ENCODE assay signal across 1 cellular context in the genomic region with DNA sequence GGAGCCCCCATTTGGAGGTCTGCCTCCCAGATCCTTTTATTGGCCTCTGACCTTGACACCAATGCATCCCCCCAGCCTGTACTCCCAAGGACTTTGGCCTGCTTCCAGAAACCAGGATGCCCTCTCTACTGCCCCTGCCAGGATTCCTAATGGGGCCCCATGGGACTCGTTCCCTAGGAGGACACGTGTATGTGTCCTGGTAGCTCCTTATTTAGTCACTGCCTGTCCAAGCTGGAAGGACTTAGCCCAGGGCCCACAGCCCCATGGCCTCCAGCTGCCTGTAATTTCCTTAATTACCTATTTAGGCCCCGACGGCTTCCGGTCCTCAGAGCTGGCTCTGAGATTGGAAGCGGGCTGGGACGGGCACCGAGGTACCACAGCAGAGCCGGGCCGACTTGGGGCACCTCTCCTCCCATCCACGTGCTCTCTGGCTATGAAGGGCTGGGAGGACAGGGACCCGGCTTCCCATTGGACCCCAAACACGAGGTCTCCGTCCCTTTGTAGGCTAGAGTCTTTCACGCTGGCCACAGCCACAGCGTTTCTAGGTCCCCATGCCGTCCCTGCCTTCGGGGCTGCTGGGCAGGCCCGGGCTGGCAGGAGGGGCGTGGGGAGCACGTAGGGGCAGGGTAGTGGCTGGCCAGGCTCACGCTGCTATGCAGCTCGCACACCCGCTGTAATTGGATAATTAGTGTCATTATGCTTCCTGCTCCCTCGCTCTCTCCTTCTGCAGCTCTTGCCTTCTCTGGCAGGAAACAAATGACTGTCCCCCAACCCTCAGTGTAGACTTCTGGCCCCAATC.
TF ChIP-seq lines count a peak whose summit lies in the region.

No MANE protein-coding gene starts in this region.

TF ChIP-seq in K562, 482 proteins besides CTCF, POLR2A, EP300 and RAD21:
- TF ChIP-seq NFIC (IDR thresholded peaks at IDR 0.05) (0 out of 2 replicates have a peak, but pooled peaks have one; percentile 7), SMARCC2 (IDR thresholded peaks at IDR 0.05; ENCODE audit: low read depth) (no peak)
